Comparison of ENCODE assay signal across 1 cellular context in the genomic region with DNA sequence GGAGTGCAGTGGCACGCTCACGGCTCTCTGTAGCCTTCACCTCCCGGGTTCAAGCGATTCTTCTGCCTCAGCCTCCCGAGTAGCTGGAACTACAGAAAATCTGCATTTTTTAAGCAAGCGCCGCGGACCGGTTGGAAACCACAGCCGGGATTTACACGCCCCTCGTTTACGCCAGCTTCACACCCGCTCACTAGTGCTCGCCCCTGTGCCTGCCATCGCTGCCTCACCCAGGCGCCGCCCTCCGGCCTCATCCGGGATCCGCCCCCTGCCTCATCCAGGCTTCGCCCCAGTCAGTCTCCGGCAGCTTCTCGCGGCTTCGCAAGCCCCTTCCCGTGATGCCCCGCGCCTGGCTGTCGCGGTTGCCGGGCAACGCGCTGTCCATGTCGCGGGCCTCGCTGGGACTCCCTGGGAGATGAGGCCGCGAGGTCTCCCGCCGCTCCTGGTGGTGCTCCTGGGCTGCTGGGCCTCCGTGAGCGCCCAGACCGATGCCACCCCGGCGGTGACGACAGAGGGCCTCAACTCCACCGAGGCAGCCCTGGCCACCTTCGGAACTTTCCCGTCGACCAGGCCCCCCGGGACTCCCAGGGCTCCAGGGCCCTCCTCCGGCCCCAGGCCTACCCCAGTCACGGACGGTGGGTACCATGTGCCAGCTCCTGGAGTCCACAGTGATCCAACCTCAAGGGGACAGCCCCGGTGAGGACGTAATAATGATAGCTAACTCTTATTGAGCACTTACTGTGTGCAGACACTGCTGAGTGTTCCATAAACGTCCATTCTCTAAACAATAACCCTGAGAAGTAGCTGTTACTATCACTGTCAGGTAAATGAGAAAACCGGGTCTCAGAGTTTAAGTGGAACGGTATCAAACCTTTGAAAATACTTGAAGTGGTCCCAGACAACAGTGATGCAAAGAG.
TF ChIP-seq lines count a peak whose summit lies in the region.

Gene TCTN1, plus strand, starts transcription at position 359 of the 914 bp plus-strand sequence. Its CDS starts 54 bp downstream, at position 413.

TF ChIP-seq in GM12878, 131 proteins besides CTCF, POLR2A, EP300 and RAD21 (continued from another document):
- no peak for TF ChIP-seq ZBTB4 (CRISPR knock-in tag; IDR thresholded peaks at IDR 0.05)
- peak; percentile 21; the same call in 1 of the 2 replicates for TF ChIP-seq PAX5 (IDR thresholded peaks at IDR 0.05; ENCODE audit: borderline replicate concordance, low read depth, low read length)
- no peak for TF ChIP-seq HDAC6 (IDR thresholded peaks at IDR 0.05; ENCODE audit: unreplicated experiment)
- no peak for TF ChIP-seq FOS (IDR thresholded peaks at IDR 0.05; ENCODE audit: borderline replicate concordance, extremely low read depth, insufficient read length)
- TF ChIP-seq, protein P1, sequence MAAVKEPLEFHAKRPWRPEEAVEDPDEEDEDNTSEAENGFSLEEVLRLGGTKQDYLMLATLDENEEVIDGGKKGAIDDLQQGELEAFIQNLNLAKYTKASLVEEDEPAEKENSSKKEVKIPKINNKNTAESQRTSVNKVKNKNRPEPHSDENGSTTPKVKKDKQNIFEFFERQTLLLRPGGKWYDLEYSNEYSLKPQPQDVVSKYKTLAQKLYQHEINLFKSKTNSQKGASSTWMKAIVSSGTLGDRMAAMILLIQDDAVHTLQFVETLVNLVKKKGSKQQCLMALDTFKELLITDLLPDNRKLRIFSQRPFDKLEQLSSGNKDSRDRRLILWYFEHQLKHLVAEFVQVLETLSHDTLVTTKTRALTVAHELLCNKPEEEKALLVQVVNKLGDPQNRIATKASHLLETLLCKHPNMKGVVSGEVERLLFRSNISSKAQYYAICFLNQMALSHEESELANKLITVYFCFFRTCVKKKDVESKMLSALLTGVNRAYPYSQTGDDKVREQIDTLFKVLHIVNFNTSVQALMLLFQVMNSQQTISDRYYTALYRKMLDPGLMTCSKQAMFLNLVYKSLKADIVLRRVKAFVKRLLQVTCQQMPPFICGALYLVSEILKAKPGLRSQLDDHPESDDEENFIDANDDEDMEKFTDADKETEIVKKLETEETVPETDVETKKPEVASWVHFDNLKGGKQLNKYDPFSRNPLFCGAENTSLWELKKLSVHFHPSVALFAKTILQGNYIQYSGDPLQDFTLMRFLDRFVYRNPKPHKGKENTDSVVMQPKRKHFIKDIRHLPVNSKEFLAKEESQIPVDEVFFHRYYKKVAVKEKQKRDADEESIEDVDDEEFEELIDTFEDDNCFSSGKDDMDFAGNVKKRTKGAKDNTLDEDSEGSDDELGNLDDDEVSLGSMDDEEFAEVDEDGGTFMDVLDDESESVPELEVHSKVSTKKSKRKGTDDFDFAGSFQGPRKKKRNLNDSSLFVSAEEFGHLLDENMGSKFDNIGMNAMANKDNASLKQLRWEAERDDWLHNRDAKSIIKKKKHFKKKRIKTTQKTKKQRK (IDR thresholded peaks at IDR 0.05; ENCODE audit: low read depth, low read length), result no peak
- no peak for TF ChIP-seq ZZZ3 (IDR thresholded peaks at IDR 0.05; ENCODE audit: control insufficient read depth, insufficient read length, low read depth)
- no peak for TF ChIP-seq TARDBP (IDR thresholded peaks at IDR 0.05; ENCODE audit: borderline replicate concordance)
- 0 out of 2 replicates have a peak, but pooled peaks have one; percentile 4 for TF ChIP-seq SMC3 (IDR thresholded peaks at IDR 0.05; ENCODE audit: borderline replicate concordance, low read length)
- TF ChIP-seq MYC (IDR thresholded peaks at IDR 0.05; ENCODE audit: insufficient read depth, insufficient read length, insufficient replicate concordance, low read length, severe bottlenecking), result no peak
- TF ChIP-seq MEF2B (IDR thresholded peaks at IDR 0.05; ENCODE audit: partially characterized antibody, poor library complexity, severe bottlenecking), result peak; percentile 63
- TF ChIP-seq SIX5 (IDR thresholded peaks at IDR 0.05; ENCODE audit: low read depth, low read length, severe bottlenecking), result no peak
- no peak for TF ChIP-seq STAT1 (conservative IDR thresholded peaks at IDR 0.05)
- TF ChIP-seq KLF5 (IDR thresholded peaks at IDR 0.05; ENCODE audit: partially characterized antibody), result peak; percentile 68
- peak; percentile 42; the same call in 1 of the 2 replicates for TF ChIP-seq CREM (IDR thresholded peaks at IDR 0.05; ENCODE audit: low read depth)
- TF ChIP-seq TCF12 (IDR thresholded peaks at IDR 0.05; ENCODE audit: low read depth, low read length), result no peak
- 0 out of 2 replicates have a peak, but pooled peaks have one; percentile 27 for TF ChIP-seq TBL1XR1 (IDR thresholded peaks at IDR 0.05; ENCODE audit: low read depth, low read length)
- no peak for TF ChIP-seq CBX5 (IDR thresholded peaks at IDR 0.05; ENCODE audit: low read depth)
- TF ChIP-seq GATAD2B (conservative IDR thresholded peaks at IDR 0.05; ENCODE audit: low read depth), result peak; percentile 77
- peak in 1 of 2 experiments; percentile 49; a peak in 1 of 3 replicates for TF ChIP-seq EGR1 (IDR thresholded peaks at IDR 0.05; ENCODE audit: borderline replicate concordance in 1 of 2, low read depth in 2 of 2, low read length in 2 of 2)
- no peak for TF ChIP-seq CHD1 (IDR thresholded peaks at IDR 0.05; ENCODE audit: low read depth, low read length)
- peak; percentile 84 for TF ChIP-seq YY1 (IDR thresholded peaks at IDR 0.05; ENCODE audit: low read depth, low read length)
- peak in 1 of 2 experiments; percentile 39; a peak in 1 of 4 replicates for TF ChIP-seq BHLHE40 (IDR thresholded peaks at IDR 0.05; ENCODE audit: borderline replicate concordance in 1 of 2, low read depth in 2 of 2, low read length in 1 of 2)
- TF ChIP-seq IKZF1 (conservative IDR thresholded peaks at IDR 0.05), result peak; percentile 66; the same call in 1 of the 2 replicates
- 0 out of 2 replicates have a peak, but pooled peaks have one; percentile 37 for TF ChIP-seq DPF2 (IDR thresholded peaks at IDR 0.05)
- peak; percentile 78; the same call in 1 of the 2 replicates for TF ChIP-seq NBN (IDR thresholded peaks at IDR 0.05)
- peak; percentile 67 for TF ChIP-seq BRCA1 (IDR thresholded peaks at IDR 0.05; ENCODE audit: low read depth, low read length)
- TF ChIP-seq MAX (IDR thresholded peaks at IDR 0.05; ENCODE audit: low read depth, low read length), result peak; percentile 61; the same call in 1 of the 2 replicates
